In the genomic region with DNA sequence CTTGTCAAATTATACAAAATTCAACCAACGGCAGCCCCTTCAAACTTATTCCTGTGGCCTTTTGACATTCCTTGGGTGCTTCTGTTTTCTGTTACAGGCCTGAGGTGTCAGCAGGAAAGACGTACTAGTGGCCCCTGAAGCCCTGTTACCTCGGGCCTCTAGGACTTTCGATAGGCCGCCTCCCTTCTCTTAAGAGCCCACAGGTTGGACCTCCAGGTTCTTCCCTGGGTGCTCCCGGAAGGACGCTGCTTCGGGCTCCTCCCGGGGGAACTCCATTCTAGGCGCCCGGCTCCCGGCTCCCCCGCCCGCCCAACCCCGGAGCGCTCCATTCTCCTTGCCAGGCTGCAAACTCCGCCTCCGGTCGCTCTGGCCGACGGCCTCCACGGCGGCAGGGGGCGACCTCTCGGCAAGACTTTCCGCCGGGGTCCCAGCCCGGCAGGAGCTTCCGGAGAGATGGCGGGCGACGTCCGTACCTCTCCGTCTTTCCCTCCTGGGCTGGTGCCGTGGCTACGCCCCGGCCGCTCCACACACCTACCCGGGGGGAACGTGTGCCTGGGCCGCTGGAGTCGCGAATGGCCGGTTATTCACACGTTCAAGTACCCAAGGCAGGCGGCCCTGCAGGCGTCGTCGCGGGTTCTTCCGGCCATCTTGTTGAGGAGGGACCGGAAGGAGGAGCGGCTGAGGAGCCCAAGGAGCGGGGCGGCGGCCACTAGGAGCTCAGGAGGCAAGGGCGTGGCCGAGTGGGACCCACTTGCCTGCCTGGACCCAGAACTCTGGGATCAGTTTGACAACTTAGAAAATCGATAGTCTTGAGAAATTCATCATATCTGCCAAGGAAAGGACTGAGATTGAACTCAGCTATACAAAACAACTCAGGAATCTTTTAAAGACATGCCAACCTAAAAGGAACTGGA, we compare ENCODE assay signal across 8 cellular contexts. TPM values are rescaled to one million over a fixed set of nuclear protein-coding genes. Genes with fewer than 3 reads are reported as not detected.
DNase-seq lines count a peak whose midpoint lies in the region; ATAC-seq and TF ChIP-seq lines count a peak whose summit lies in the region.

No MANE protein-coding gene starts in this region.

- peak overlapping the region; percentile 82 for H3K4me2 ChIP-seq in mesenchymal stem cell (ENCODE audit: low read length, poor library complexity, severe bottlenecking)

- peaks cover 1% of the 10 kb centered on the region for H3K79me1 ChIP-seq in mesenchymal stem cell (replicated peaks; ENCODE audit: low read length, poor library complexity, severe bottlenecking)

- H3K27ac Mint-ChIP-seq in effector memory CD8-positive, alpha-beta T cell, result peak overlapping the region; percentile 93 to 96

- no peaks in the 10 kb centered on the region for H3K4me1 ChIP-seq in mesenchymal stem cell (ENCODE audit: control insufficient read depth, insufficient read depth, low read depth, low read length)

- H3K18ac ChIP-seq in mesenchymal stem cell (ENCODE audit: low read depth in 1 of 2, low read length in 2 of 2), result peak overlapping the region; percentile 96 to 100

- H3K14ac ChIP-seq in mesenchymal stem cell (ENCODE audit: low read length in 2 of 2), result peak overlapping the region; percentile 86 to 89

- peak overlapping the region; percentile 91 to 94 for H3K4ac ChIP-seq in mesenchymal stem cell (ENCODE audit: low read depth in 1 of 2, low read length in 2 of 2)

- peak; percentile 79 for TF ChIP-seq POLR2A in GM19099 (IDR thresholded peaks at IDR 0.05; ENCODE audit: extremely low read depth, insufficient read length, low read depth)

- H3K4me3 ChIP-seq in mesenchymal stem cell (ENCODE audit: insufficient read depth in 1 of 2, low read depth in 1 of 2, low read length in 2 of 2), result peak overlapping the region; percentile 86 to 93

- H3K9ac ChIP-seq in mesenchymal stem cell (ENCODE audit: low read length), result peak overlapping the region; percentile 88

- peaks cover 0 to 14% of the 10 kb centered on the region in 2 donors for H3K27me3 Mint-ChIP-seq in effector memory CD8-positive, alpha-beta T cell

- H2AFZ ChIP-seq in mesenchymal stem cell (ENCODE audit: low read depth, low read length), result peak overlapping the region; percentile 99

- DNase-seq in C1 segment of cervical spinal cord (lab: John Stamatoyannopoulos, UW) (peak in 13 of 14 donors; percentile 41 to 95 (median 78)), NCI-H69 (lab: John Stamatoyannopoulos, UW) (peak; percentile 89), mesenchymal stem cell (peak; percentile 86)
- DNase-seq in activated CD8-positive, alpha-beta memory T cell treated with anti-CD3 and anti-CD28 coated beads for 24 hours, result peak; percentile 95
- DNase-seq in effector memory CD8-positive, alpha-beta T cell, result peak; percentile 72 to 83 (median 80)
- peak; percentile 63 for DNase-seq in stimulated activated CD8-positive, alpha-beta memory T cell treated with anti-CD3 and anti-CD28 coated beads, Interleukin-15, amount 100 ng/mL, for 1 hour (ENCODE audit: low read depth)

- peak overlapping the region; percentile 91 for H3K27ac ChIP-seq in mesenchymal stem cell (ENCODE audit: low read length, poor library complexity, severe bottlenecking)

- H3K23ac ChIP-seq in mesenchymal stem cell (ENCODE audit: low read length in 2 of 2), result no peak overlapping the region

- H3K9me3 ChIP-seq in mesenchymal stem cell (ENCODE audit: control insufficient read depth, low read length), result no peaks in the 10 kb centered on the region

- peak overlapping the region; percentile 100 for H4K8ac ChIP-seq in mesenchymal stem cell (ENCODE audit: low read length)

- H3K36me3 Mint-ChIP-seq in effector memory CD8-positive, alpha-beta T cell (ENCODE audit: insufficient read depth), result no peaks in the 10 kb centered on the region

- H2BK5ac ChIP-seq in mesenchymal stem cell (ENCODE audit: low read depth, low read length, poor library complexity, severe bottlenecking), result peak overlapping the region; percentile 95

- no peak overlapping the region for H2BK12ac ChIP-seq in mesenchymal stem cell (ENCODE audit: low read length in 2 of 2)

- H3K9me3 Mint-ChIP-seq in effector memory CD8-positive, alpha-beta T cell, result peaks cover 0 to 18% of the 10 kb centered on the region in 2 donors

- peak overlapping the region; percentile 99 for H4K91ac ChIP-seq in mesenchymal stem cell (ENCODE audit: low read length)

- peak overlapping the region; percentile 52 for H2BK15ac ChIP-seq in mesenchymal stem cell (ENCODE audit: low read depth, poor library complexity, severe bottlenecking)

- WGBS in mesenchymal stem cell, result 8% methylated on average over 59 of the region's 59 CpGs

- peaks cover 0 to 3% of the 10 kb centered on the region in 2 experiments for H3K36me3 ChIP-seq in mesenchymal stem cell (ENCODE audit: control insufficient read depth in 1 of 2, insufficient read depth in 2 of 2, low read depth in 1 of 2, low read length in 2 of 2)

- H2BK120ac ChIP-seq in mesenchymal stem cell (ENCODE audit: low read depth, low read length), result peak overlapping the region; percentile 92

- peaks cover 4 to 5% of the 10 kb centered on the region in 2 donors for H3K4me1 Mint-ChIP-seq in effector memory CD8-positive, alpha-beta T cell (ENCODE audit: low read depth in 2 of 2)

- no peak overlapping the region for H2AK5ac ChIP-seq in mesenchymal stem cell (ENCODE audit: low read length, severe bottlenecking)

- peak; percentile 81 for ATAC-seq in HG03378 (IDR thresholded peaks at IDR 0.05; ENCODE audit: unreplicated experiment)
- peak; percentile 96 for ATAC-seq in effector memory CD8-positive, alpha-beta T cell (replicated peaks)

- H3K27me3 ChIP-seq in mesenchymal stem cell (ENCODE audit: control insufficient read depth in 1 of 2, insufficient read depth in 1 of 2, low read length in 2 of 2), result no peaks in the 10 kb centered on the region

- H3K4me3 Mint-ChIP-seq in effector memory CD8-positive, alpha-beta T cell, result peak overlapping the region; percentile 85 to 86

RNA-seq across cellular contexts. Expression of gene BOLA3, which starts 27.5 kb away (rescaled TPM):
- polyA plus RNA-seq in mesenchymal stem cell (2013, experiment 1 of 2), result 70.7 TPM
- 74.6 TPM for polyA plus RNA-seq in mesenchymal stem cell (2013, experiment 2 of 2)

RNA-seq across cellular contexts. Expression of gene MOB1A, which starts 58.5 kb away (rescaled TPM):
- 51.8 TPM for polyA plus RNA-seq in mesenchymal stem cell (2013, experiment 1 of 2)
- polyA plus RNA-seq in mesenchymal stem cell (2013, experiment 2 of 2), result 52.4 TPM

Comparison
In these comparisons a context has a peak if more than half of its experiments do, and no peak if none do; other contexts are left out.
1. Peak in every context shown above with its lines: DNase-seq, ATAC-seq, H3K4me3 ChIP-seq and H3K27ac ChIP-seq.